ENCODE assay signal across 17 cellular contexts in the genomic region with DNA sequence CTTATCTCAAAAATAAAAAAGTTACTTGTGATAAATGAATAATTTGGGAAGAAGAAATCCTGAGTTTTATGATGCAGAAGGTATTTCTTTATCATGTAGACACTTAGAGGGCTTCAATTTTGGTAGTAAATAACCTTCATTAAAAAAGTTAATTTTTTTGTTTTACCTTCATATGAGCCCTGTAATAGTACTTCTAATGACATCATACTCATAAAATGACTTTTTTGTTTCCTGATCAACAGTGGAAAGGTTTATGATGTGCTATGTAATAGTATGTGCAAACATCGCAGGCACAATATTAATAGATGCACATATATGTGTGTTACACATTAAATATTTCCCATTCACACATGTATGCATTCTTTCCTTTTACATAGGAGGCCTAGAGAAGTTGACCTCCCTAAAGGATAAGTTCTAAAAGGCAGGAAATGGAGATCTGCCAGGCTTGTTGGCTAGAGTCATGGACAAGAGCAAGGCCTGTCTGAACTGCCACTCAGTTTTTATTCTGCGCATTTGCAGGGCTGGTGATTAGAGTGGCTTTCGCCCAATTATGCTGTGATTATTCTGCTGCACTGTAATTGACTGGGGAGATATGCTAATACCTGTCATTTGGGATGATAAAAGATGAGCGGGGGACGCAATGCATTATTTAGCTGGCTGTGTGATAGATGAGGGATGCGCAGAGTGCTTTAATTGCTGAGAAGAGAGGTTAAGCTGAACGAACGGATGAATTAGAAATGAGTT.
A peak's percentile ranks its signal among the peaks of the same experiment; 100 is the strongest.
DNase-seq lines count a peak whose midpoint lies in the region; ATAC-seq and TF ChIP-seq lines count a peak whose summit lies in the region.
"Had no signal": no experiment of that assay in that cellular context is flagged by ENCODE, and none has a peak within 500 bp of the region (broad histone marks: within the 10 kb centered on the region; RNA-seq: fewer than 3 reads in every experiment).

No MANE protein-coding gene starts in this region.

- ATAC-seq in Right ventricle myocardium inferior: peak; percentile 56
- ATAC-seq in stimulated activated memory B cell treated with anti-CD40 and anti-IgM and Interleukin-4, amounts not matched to agents 10 μg/mL and 1 μg/mL and 100 μg/mL, for 72 hours: no peak
- ATAC-seq in activated CD8-positive, alpha-beta T cell treated with anti-CD3 and anti-CD28 coated beads for 36 hours: no peak
- ATAC-seq: foreskin keratinocyte; naive thymus-derived CD8-positive, alpha-beta T cell had no signal

- H3K4me1 ChIP-seq in right atrium auricular region: peaks cover 0 to 26% of the 10 kb centered on the region in 2 donors

- no peaks in the 10 kb centered on the region for H3K27me3 Mint-ChIP-seq in stimulated activated memory B cell treated with anti-CD40 and anti-IgM and Interleukin-4, amounts not matched to agents 10 μg/mL and 1 μg/mL and 100 μg/mL, for 72 hours
- H3K27me3 Mint-ChIP-seq in activated CD8-positive, alpha-beta T cell treated with anti-CD3 and anti-CD28 coated beads for 36 hours: no peaks in the 10 kb centered on the region
- H3K27me3 Mint-ChIP-seq: dendritic cell treated with granulocyte-macrophage colony-stimulating factor and Interleukin-4, amounts not matched to agents 40 ng/mL and 50 ng/mL, for 4 days; naive thymus-derived CD8-positive, alpha-beta T cell; type B pancreatic cell had no signal

- H3K9me3 Mint-ChIP-seq in stimulated activated memory B cell treated with anti-CD40 and anti-IgM and Interleukin-4, amounts not matched to agents 10 μg/mL and 1 μg/mL and 100 μg/mL, for 72 hours: peaks cover under 1% of the 10 kb centered on the region
- peaks cover under 1% of the 10 kb centered on the region for H3K9me3 Mint-ChIP-seq in activated CD8-positive, alpha-beta T cell treated with anti-CD3 and anti-CD28 coated beads for 36 hours
- H3K9me3 Mint-ChIP-seq: naive thymus-derived CD8-positive, alpha-beta T cell had no signal

- H3K27ac Mint-ChIP-seq in stimulated activated memory B cell treated with anti-CD40 and anti-IgM and Interleukin-4, amounts not matched to agents 10 μg/mL and 1 μg/mL and 100 μg/mL, for 72 hours: peak overlapping the region; percentile 63
- no peak overlapping the region for H3K27ac Mint-ChIP-seq in activated CD8-positive, alpha-beta T cell treated with anti-CD3 and anti-CD28 coated beads for 36 hours
- H3K27ac Mint-ChIP-seq: dendritic cell treated with granulocyte-macrophage colony-stimulating factor and Interleukin-4, amounts not matched to agents 40 ng/mL and 50 ng/mL, for 4 days; type B pancreatic cell had no signal

- no peak for DNase-seq in Right ventricle myocardium inferior (ENCODE audit: missing footprints)
- no peak for DNase-seq in right atrium auricular region (ENCODE audit: low spot score)
- DNase-seq in NCI-H82 treated with DMSO at 0.1 percent for 48 hours (lab: John Stamatoyannopoulos, UW; ENCODE audit: unreplicated experiment): peak; percentile 30
- DNase-seq in head of caudate nucleus: peak in 25 of 42 donors; percentile 12 to 80 (median 41)
- DNase-seq in activated CD8-positive, alpha-beta T cell treated with anti-CD3 and anti-CD28 coated beads for 36 hours: no peak
- DNase-seq in occipital lobe (lab: John Stamatoyannopoulos, UW): no peak
- DNase-seq in foreskin melanocyte: no peak
- DNase-seq: foreskin keratinocyte; IMR-90; islet precursor cell; naive thymus-derived CD8-positive, alpha-beta T cell; NCI-H226; spleen had no signal

- peaks cover 2% of the 10 kb centered on the region for H3K36me3 Mint-ChIP-seq in stimulated activated memory B cell treated with anti-CD40 and anti-IgM and Interleukin-4, amounts not matched to agents 10 μg/mL and 1 μg/mL and 100 μg/mL, for 72 hours
- H3K36me3 Mint-ChIP-seq in activated CD8-positive, alpha-beta T cell treated with anti-CD3 and anti-CD28 coated beads for 36 hours (ENCODE audit: low read depth): peaks cover 6% of the 10 kb centered on the region

- H3K27ac ChIP-seq in right atrium auricular region: no peak overlapping the region
- H3K27ac ChIP-seq: foreskin keratinocyte had no signal

- POLR2A ChIA-PET in activated CD8-positive, alpha-beta T cell treated with anti-CD3 and anti-CD28 coated beads for 36 hours (lab: Charles Lee): no interaction called here

- CTCF ChIA-PET in activated CD8-positive, alpha-beta T cell treated with anti-CD3 and anti-CD28 coated beads for 36 hours (lab: Charles Lee): no interaction called here

- H3K9me3 ChIP-seq in right atrium auricular region: peaks cover 0 to 4% of the 10 kb centered on the region in 2 donors

- H3K36me3 ChIP-seq in right atrium auricular region: no peaks in the 10 kb centered on the region
- H3K36me3 ChIP-seq: adrenal gland had no signal

- no peaks in the 10 kb centered on the region for H3K27me3 ChIP-seq in right atrium auricular region
- H3K27me3 ChIP-seq: adrenal gland, foreskin keratinocyte, spleen had no signal

- H3K4me3 ChIP-seq in right atrium auricular region: no peak overlapping the region
- H3K4me3 ChIP-seq: adrenal gland, spleen had no signal

- no peak overlapping the region for H3K4me3 Mint-ChIP-seq in stimulated activated memory B cell treated with anti-CD40 and anti-IgM and Interleukin-4, amounts not matched to agents 10 μg/mL and 1 μg/mL and 100 μg/mL, for 72 hours
- no peak overlapping the region for H3K4me3 Mint-ChIP-seq in activated CD8-positive, alpha-beta T cell treated with anti-CD3 and anti-CD28 coated beads for 36 hours
- H3K4me3 Mint-ChIP-seq: dendritic cell treated with granulocyte-macrophage colony-stimulating factor and Interleukin-4, amounts not matched to agents 40 ng/mL and 50 ng/mL, for 4 days; type B pancreatic cell had no signal

- TF ChIP-seq CTCF in right atrium auricular region (IDR thresholded peaks at IDR 0.05): no peak
- TF ChIP-seq CTCF in activated CD8-positive, alpha-beta T cell treated with anti-CD3 and anti-CD28 coated beads for 36 hours (IDR thresholded peaks at IDR 0.05): no peak

- intact Hi-C loops in Right ventricle myocardium inferior (cut with DNase I) (no loop called here), head of caudate nucleus (cut with DNase I) (no loop called here)
- intact Hi-C loops in activated CD8-positive, alpha-beta T cell treated with anti-CD3 and anti-CD28 coated beads for 36 hours (cut with micrococcal nuclease): no loop called here

- H3K4me1 Mint-ChIP-seq in stimulated activated memory B cell treated with anti-CD40 and anti-IgM and Interleukin-4, amounts not matched to agents 10 μg/mL and 1 μg/mL and 100 μg/mL, for 72 hours: peaks cover 36% of the 10 kb centered on the region
- peaks cover 27% of the 10 kb centered on the region for H3K4me1 Mint-ChIP-seq in activated CD8-positive, alpha-beta T cell treated with anti-CD3 and anti-CD28 coated beads for 36 hours (ENCODE audit: low read depth)

Comparison
In these comparisons a context has a peak if more than half of its experiments do, and no peak if none do; other contexts are left out.
1. DNase-seq: peak in NCI-H82 treated with DMSO at 0.1 percent for 48 hours (single experiment) and head of caudate nucleus (25 of 42); none in Right ventricle myocardium inferior (single experiment), right atrium auricular region (single experiment), activated CD8-positive, alpha-beta T cell treated with anti-CD3 and anti-CD28 coated beads for 36 hours (single experiment), occipital lobe (single experiment) and foreskin melanocyte (single experiment).